In the genomic region with DNA sequence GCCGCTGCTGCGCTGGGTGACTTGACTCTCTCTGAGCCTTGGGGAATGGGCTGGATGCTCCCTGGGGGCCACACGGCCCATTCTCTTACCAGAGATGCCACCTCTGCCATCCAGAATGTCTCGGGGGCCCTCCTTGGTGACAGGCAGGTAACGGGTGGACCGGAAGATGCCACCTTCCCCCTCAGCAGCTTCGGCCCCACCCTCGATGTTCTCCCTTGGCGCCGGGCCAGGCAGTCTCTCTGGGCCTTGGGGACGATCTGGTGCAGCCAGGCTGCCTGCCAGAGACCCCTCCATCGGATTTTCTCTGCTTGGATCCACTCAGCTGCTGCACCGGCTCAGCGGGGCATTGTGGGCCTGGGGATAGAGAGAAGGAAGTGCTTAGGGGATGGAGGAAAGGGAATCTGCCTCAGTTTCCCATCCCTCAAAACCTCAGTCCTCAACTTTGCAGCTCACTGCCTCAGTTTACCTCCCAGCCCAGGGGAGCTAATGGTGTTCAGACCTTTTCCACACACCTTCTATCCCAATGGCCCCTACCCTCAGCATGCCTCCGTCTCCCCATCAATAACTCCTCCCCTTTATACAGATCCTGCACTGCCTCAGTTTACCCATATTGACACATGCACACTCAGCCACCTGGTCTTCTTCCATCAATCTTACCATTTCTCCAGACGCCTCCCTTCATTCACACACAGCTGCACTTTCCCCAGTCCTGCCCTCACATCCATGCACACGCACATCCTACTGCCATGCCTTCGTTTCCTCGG, we compare ENCODE assay signal across 1 cellular context.
TF ChIP-seq lines count a peak whose summit lies in the region.

No MANE protein-coding gene starts in this region.

TF ChIP-seq in H1, 55 proteins besides CTCF, POLR2A, EP300 and RAD21:
- TF ChIP-seq, protein P1, sequence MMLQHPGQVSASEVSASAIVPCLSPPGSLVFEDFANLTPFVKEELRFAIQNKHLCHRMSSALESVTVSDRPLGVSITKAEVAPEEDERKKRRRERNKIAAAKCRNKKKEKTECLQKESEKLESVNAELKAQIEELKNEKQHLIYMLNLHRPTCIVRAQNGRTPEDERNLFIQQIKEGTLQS (IDR thresholded peaks at IDR 0.05; ENCODE audit: insufficient read depth, low read depth, low read length), result no peak
- TF ChIP-seq FOSL1 (IDR thresholded peaks at IDR 0.05; ENCODE audit: insufficient read depth, low read depth, low read length) (no peak), EZH2 (IDR thresholded peaks at IDR 0.05; ENCODE audit: low read depth, low read length, severe bottlenecking) (no peak), JUND (IDR thresholded peaks at IDR 0.05; ENCODE audit: low read length) (no peak), CBX8 (IDR thresholded peaks at IDR 0.05; ENCODE audit: borderline replicate concordance, low read depth, low read length) (no peak), HDAC2 (IDR thresholded peaks at IDR 0.05; ENCODE audit: borderline replicate concordance in 1 of 2, low read depth in 2 of 2, low read length in 2 of 2) (no peak), SUZ12 (IDR thresholded peaks at IDR 0.05; ENCODE audit: low read length) (no peak), CHD2 (IDR thresholded peaks at IDR 0.05; ENCODE audit: low read length) (no peak), NRF1 (IDR thresholded peaks at IDR 0.05; ENCODE audit: low read depth, low read length) (no peak), CEBPB (IDR thresholded peaks at IDR 0.05; ENCODE audit: low read depth, low read length) (no peak)
